20 cellular contexts compared by ENCODE assay signal in genomic region chr12:132777614-132778013, GRCh38.
"Had no signal": no experiment of that assay in that cellular context is flagged by ENCODE, and none has a peak within 500 bp of the region (broad histone marks: within the 10 kb centered on the region; RNA-seq: fewer than 3 reads in every experiment).

No MANE protein-coding gene starts in this region.

- H3K4me1 ChIP-seq: adrenal gland, body of pancreas, suprapubic skin had no signal

- H3K27ac ChIP-seq: adrenal gland, body of pancreas, spleen, suprapubic skin, tibial artery, WERI-Rb-1 had no signal

- H3K4me3 ChIP-seq: adrenal gland, body of pancreas, coronary artery, heart left ventricle, spleen, suprapubic skin, tibial artery had no signal

- H3K9me3 ChIP-seq: adrenal gland, body of pancreas, heart left ventricle, spleen, suprapubic skin, tibial artery had no signal

- H3K27me3 ChIP-seq: adrenal gland, body of pancreas, heart left ventricle, spleen, suprapubic skin, tibial artery had no signal

- ATAC-seq: activated CD4-positive, CD25-positive, alpha-beta regulatory T cell treated with anti-CD3 and anti-CD28 coated beads, Interleukin-2, amount 50 U/mL, for 24 hours; body of pancreas; natural killer cell treated with Interleukin-12 subunit alpha and Interleukin-12 subunit beta and Interleukin-15 and Interleukin-18, amount 100 ng/mL, for 72 hours had no signal

- DNase-seq: activated CD4-positive, alpha-beta T cell treated with anti-CD3 and anti-CD28 coated beads for 48 hours; activated CD4-positive, alpha-beta T cell treated with anti-CD3 and anti-CD28 coated beads, Interleukin-2, amount 50 U/mL, for 48 hours; activated CD8-positive, alpha-beta memory T cell treated with anti-CD3 and anti-CD28 coated beads for 24 hours; activated effector memory CD4-positive, alpha-beta T cell treated with Interleukin-2 at 50 U/mL for 16 hours; activated naive CD4-positive, alpha-beta T cell treated with Interleukin-2 at 50 U/mL for 16 hours; aorta; body of pancreas; foreskin fibroblast; retina; spleen; SW 1271; T-helper 9 cell; tibial artery; WERI-Rb-1 had no signal
